ENCODE assay signal across 31 cellular contexts in genomic region chr18:38956068-38956467, GRCh38.
"Had no signal": no experiment of that assay in that cellular context is flagged by ENCODE, and none has a peak within 500 bp of the region (broad histone marks: within the 10 kb centered on the region; RNA-seq: fewer than 3 reads in every experiment).

No MANE protein-coding gene starts in this region.

- H3K27ac ChIP-seq: brain microvascular endothelial cell, SJCRH30, SK-N-MC, WERI-Rb-1 had no signal

- H3K9me3 ChIP-seq: SJCRH30 had no signal

- H3K4me3 ChIP-seq: SJCRH30, SK-N-MC had no signal

- H3K36me3 ChIP-seq: brain microvascular endothelial cell, SJCRH30, WERI-Rb-1 had no signal

- ATAC-seq: activated CD8-positive, alpha-beta T cell treated with anti-CD3 and anti-CD28 coated beads for 36 hours; activated T-cell treated with anti-CD3 and anti-CD28 coated beads, Interleukin-2, amount 50 U/mL, for 72 hours; activated T-helper 17 cell treated with anti-CD3 and anti-CD28 coated beads, Interleukin-2, amount 50 U/mL, for 72 hours; Panc1 had no signal

- H3K4me1 ChIP-seq: SJCRH30 had no signal

- FAIRE-seq: colon had no signal

- H3K27me3 ChIP-seq: brain microvascular endothelial cell, SJCRH30 had no signal

- DNase-seq: activated CD4-positive, alpha-beta T cell treated with anti-CD3 and anti-CD28 coated beads, Interleukin-2, amount 10 ng/mL, durations not matched to agents 24 days and 14 days; activated CD4-positive, alpha-beta T cell treated with anti-CD3 and anti-CD28 coated beads, Interleukin-2, amount 50 U/mL, for 4 hours; activated CD8-positive, alpha-beta T cell treated with anti-CD3 and anti-CD28 coated beads for 36 hours; activated effector memory CD4-positive, alpha-beta T cell treated with anti-CD3 and anti-CD28 coated beads, Interleukin-2, amount 50 U/mL, for 16 hours; activated naive CD4-positive, alpha-beta T cell; activated naive CD4-positive, alpha-beta T cell treated with anti-CD3 and anti-CD28 coated beads, Interleukin-2, amount 50 U/mL, for 16 hours; activated naive CD8-positive, alpha-beta T cell treated with anti-CD3 and anti-CD28 coated beads for 36 hours; activated T-cell treated with anti-CD3 and anti-CD28 coated beads, Interleukin-2, amount 50 U/mL, for 1 hour; activated T-cell treated with anti-CD3 and anti-CD28 coated beads, Interleukin-2, amount 50 U/mL, for 72 hours; amniotic stem cell; aorta; brain microvascular endothelial cell; central memory CD4-positive, alpha-beta T cell; KG1; MM.1S; MV-4-11; NCI-H1092; NCI-H1694 treated with DMSO at 0.1 percent for 48 hours; NCI-H2029; NCI-H2107; NCI-H226; NCI-H446 treated with DMSO at 0.1 percent for 48 hours; NCI-H526; SHP77; SJCRH30; T1000; WERI-Rb-1 had no signal
